8 cellular contexts compared by ENCODE assay signal in genomic region chr1:120941836-120942222, GRCh38. TPM values are rescaled to one million over a fixed set of nuclear protein-coding genes. Genes with fewer than 3 reads are reported as not detected.
DNase-seq lines count a peak whose midpoint lies in the region; ATAC-seq, FAIRE-seq and TF ChIP-seq lines count a peak whose summit lies in the region.
"Not testable (repeated sequence)": the region's sequence is repeated elsewhere in the genome, so short reads cannot be mapped to it uniquely, and the experiment has no call there.

No MANE protein-coding gene starts in this region.

- H3K4me1 Mint-ChIP-seq in Calu3 (ENCODE audit: low read depth, unreplicated experiment) (peaks cover 26% of the 10 kb centered on the region), osteocyte (ENCODE audit: unreplicated experiment) (peaks cover 13% of the 10 kb centered on the region)
- peaks cover 30% of the 10 kb centered on the region for H3K4me1 Mint-ChIP-seq in activated CD4-positive, alpha-beta T cell treated with anti-CD3 and anti-CD28 coated beads, Interleukin-2, amount 10 ng/mL, durations not matched to agents 7 days and 5 days

- H3K36me3 ChIP-seq in Karpas-422 (ENCODE audit: insufficient read depth, low read length); HepG2 (replicated peaks in 1 of 2; ENCODE audit: control insufficient read depth in 1 of 2, insufficient read depth in 2 of 2, low read length in 2 of 2); thyroid gland: not testable (repeated sequence)

- H3K27ac Mint-ChIP-seq in Calu3 (ENCODE audit: unreplicated experiment): peak overlapping the region; percentile 96
- peak overlapping the region; percentile 97 for H3K27ac Mint-ChIP-seq in activated CD4-positive, alpha-beta T cell treated with anti-CD3 and anti-CD28 coated beads, Interleukin-2, amount 10 ng/mL, durations not matched to agents 7 days and 5 days
- H3K27ac Mint-ChIP-seq in osteocyte (ENCODE audit: unreplicated experiment): peak overlapping the region; percentile 96

- intact Hi-C loops in Calu3 (cut with micrococcal nuclease; ENCODE audit: unreplicated experiment); HepG2 (cut with micrococcal nuclease; ENCODE audit: unreplicated experiment); thyroid gland (cut with DNase I): not testable (repeated sequence)

- BruUV-seq in Calu3 (replicated peaks; lab: Mats Ljungman, UMichigan); HepG2 (replicated peaks; lab: Mats Ljungman, UMichigan): not testable (repeated sequence)

- peak overlapping the region; percentile 58; the same call in 1 of the 2 replicates for H3K4me3 ChIP-seq in Karpas-422 (ENCODE audit: low read length)
- H3K4me3 ChIP-seq in astrocyte of the cerebellum (ENCODE audit: low read depth, low read length): peak overlapping the region; percentile 46
- peak overlapping the region in 2 of 3 experiments; percentile 46 to 49; a peak in 3 of 6 replicates for H3K4me3 ChIP-seq in HepG2 (replicated peaks in 1 of 3; ENCODE audit: insufficient read depth in 1 of 3, low read depth in 2 of 3, low read length in 3 of 3)
- H3K4me3 ChIP-seq in thyroid gland (replicated peaks in 1 of 3): not testable (repeated sequence)

- POLR2A ChIA-PET in activated CD4-positive, alpha-beta T cell treated with anti-CD3 and anti-CD28 coated beads, Interleukin-2, amount 10 ng/mL, durations not matched to agents 7 days and 5 days (lab: Charles Lee): interaction anchor here (1.0 kb wide), 1 partner anchor 91 kb away, joined by 3 read pairs; no protein-coding TSS in a partner anchor
- POLR2A ChIA-PET in HepG2 (lab: Yijun Ruan, JAX): interaction anchor here (1.0 kb wide), 1 partner anchor 91 kb away, joined by 3 read pairs; no protein-coding TSS in a partner anchor

- TF ChIP-seq RAD21 in HepG2 (CRISPR knock-in tag; IDR thresholded peaks at IDR 0.05): not testable (repeated sequence)

- H3K9me2 ChIP-seq in Karpas-422 (replicated peaks; ENCODE audit: insufficient read depth, low read length): not testable (repeated sequence)

- H3K9ac ChIP-seq in Karpas-422 (ENCODE audit: low read length): peak overlapping the region; percentile 60
- not testable (repeated sequence) for H3K9ac ChIP-seq in HepG2 (ENCODE audit: insufficient read depth, low read depth, low read length)

- 9% methylated on average over 12 of the region's 12 CpGs for WGBS in HepG2 (ENCODE audit: low lambda C conversion rate)
- WGBS in thyroid gland, 2 donors: 15 to 24% methylated on average over 7 to 12 of the region's 12 CpGs

- H3K4me3 Mint-ChIP-seq in Calu3 (ENCODE audit: low read depth, unreplicated experiment): peak overlapping the region; percentile 85
- peak overlapping the region; percentile 73 for H3K4me3 Mint-ChIP-seq in activated CD4-positive, alpha-beta T cell treated with anti-CD3 and anti-CD28 coated beads, Interleukin-2, amount 10 ng/mL, durations not matched to agents 7 days and 5 days
- peak overlapping the region; percentile 85 for H3K4me3 Mint-ChIP-seq in osteocyte (ENCODE audit: unreplicated experiment)

- H3K27me3 Mint-ChIP-seq in Calu3 (ENCODE audit: unreplicated experiment); activated CD4-positive, alpha-beta T cell treated with anti-CD3 and anti-CD28 coated beads, Interleukin-2, amount 10 ng/mL, durations not matched to agents 7 days and 5 days; osteocyte (ENCODE audit: unreplicated experiment): not testable (repeated sequence)

- TF ChIP-seq CTCF in Calu3 (IDR thresholded peaks at IDR 0.05; ENCODE audit: unreplicated experiment); astrocyte of the cerebellum (IDR thresholded peaks at IDR 0.05; ENCODE audit: low read depth, low read length, missing control alignments); HepG2 (CRISPR knock-in tag; IDR thresholded peaks at IDR 0.05); osteocyte (IDR thresholded peaks at IDR 0.05); thyroid gland (IDR thresholded peaks at IDR 0.05): not testable (repeated sequence)

- not testable (repeated sequence) for DNase-seq in Calu3; Karpas-422; activated CD4-positive, alpha-beta T cell treated with anti-CD3 and anti-CD28 coated beads, Interleukin-2, amount 10 ng/mL, durations not matched to agents 7 days and 5 days; astrocyte of the cerebellum (ENCODE audit: low read depth); epithelial cell of prostate (ENCODE audit: low read depth, low spot score); HepG2 (ENCODE audit: low spot score); osteocyte (ENCODE audit: extremely low spot score, unreplicated experiment); thyroid gland

- H4K20me1 ChIP-seq in Karpas-422 (ENCODE audit: insufficient read depth, low read depth, low read length); HepG2 (ENCODE audit: insufficient read depth, low read length): not testable (repeated sequence)

- not testable (repeated sequence) for H3K4me1 ChIP-seq in Karpas-422 (ENCODE audit: low read length); HepG2 (ENCODE audit: insufficient read depth, low read length); thyroid gland

- H3K9me3 Mint-ChIP-seq in Calu3 (ENCODE audit: low read depth, unreplicated experiment); activated CD4-positive, alpha-beta T cell treated with anti-CD3 and anti-CD28 coated beads, Interleukin-2, amount 10 ng/mL, durations not matched to agents 7 days and 5 days; osteocyte (ENCODE audit: unreplicated experiment): not testable (repeated sequence)

- FAIRE-seq in HepG2 (lab: Jason Lieb, UNC): not testable (repeated sequence)

- not testable (repeated sequence) for TF ChIP-seq EP300 in HepG2 (IDR thresholded peaks at IDR 0.05; ENCODE audit: low read depth in 2 of 2, low read length in 2 of 2); HepG2 (CRISPR knock-in tag; IDR thresholded peaks at IDR 0.05; ENCODE audit: borderline replicate concordance)

- H3K27ac ChIP-seq in Karpas-422 (ENCODE audit: low read length); HepG2 (ENCODE audit: extremely low read length, insufficient read depth, low read length): not testable (repeated sequence)
- peak overlapping the region; percentile 33 for H3K27ac ChIP-seq in epithelial cell of prostate
- H3K27ac ChIP-seq in thyroid gland: peak overlapping the region; percentile 58 to 94 (median 83)

- H3K36me3 Mint-ChIP-seq in Calu3 (ENCODE audit: insufficient read depth, unreplicated experiment): peaks cover 10% of the 10 kb centered on the region
- H3K36me3 Mint-ChIP-seq in activated CD4-positive, alpha-beta T cell treated with anti-CD3 and anti-CD28 coated beads, Interleukin-2, amount 10 ng/mL, durations not matched to agents 7 days and 5 days (ENCODE audit: low read depth); osteocyte (ENCODE audit: unreplicated experiment): not testable (repeated sequence)

- H3K9me3 ChIP-seq in Karpas-422 (ENCODE audit: low read length); HepG2 (ENCODE audit: low read length); thyroid gland: not testable (repeated sequence)

- not testable (repeated sequence) for ATAC-seq in HepG2

- not testable (repeated sequence) for H3K79me2 ChIP-seq in Karpas-422 (ENCODE audit: low read length); HepG2 (ENCODE audit: insufficient read depth, low read length)

- peak overlapping the region; percentile 71 for H3K4me2 ChIP-seq in Karpas-422 (ENCODE audit: low read depth, low read length, poor library complexity, severe bottlenecking)
- H3K4me2 ChIP-seq in HepG2 (ENCODE audit: low read depth, low read length): peak overlapping the region; percentile 72

- H2AFZ ChIP-seq in Karpas-422 (ENCODE audit: low read length): peak overlapping the region; percentile 62; the same call in 1 of the 2 replicates
- not testable (repeated sequence) for H2AFZ ChIP-seq in HepG2 (ENCODE audit: low read length)

- TF ChIP-seq POLR2A in HepG2 (IDR thresholded peaks at IDR 0.05; ENCODE audit: insufficient read depth in 1 of 2, low read depth in 2 of 2, low read length in 2 of 2); thyroid gland (IDR thresholded peaks at IDR 0.05): not testable (repeated sequence)

- in situ Hi-C loops in astrocyte of the cerebellum (cut with HindIII; ENCODE audit: low sequenced_read_pairs); HepG2 (cut with HindIII; ENCODE audit: extremely low pct_ligation_motif_present, low pct_unique_long_range_greater_than_20kb): not testable (repeated sequence)

- not testable (repeated sequence) for H3K27me3 ChIP-seq in Karpas-422 (ENCODE audit: low read length); HepG2 (ENCODE audit: control insufficient read depth in 1 of 2, insufficient read depth in 2 of 2, low read length in 2 of 2); thyroid gland

- CTCF ChIA-PET in Calu3 (lab: Charles Lee); activated CD4-positive, alpha-beta T cell treated with anti-CD3 and anti-CD28 coated beads, Interleukin-2, amount 10 ng/mL, durations not matched to agents 7 days and 5 days (lab: Charles Lee); HepG2 (lab: Yijun Ruan, JAX; ENCODE audit: low intra/inter-chr PET ratio, low total read pairs): not testable (repeated sequence)

RNA-seq across cellular contexts. Expression of gene PPIAL4A, which starts 52.3 kb away (rescaled TPM):
- total RNA-seq in Calu3 (2022): not detected in 2 replicates
- total RNA-seq in Karpas-422 (2014; rRNA removed; shearing (Covaris generic); ENCODE audit: low replicate concordance): not detected in 2 replicates
- total RNA-seq in activated CD4-positive, alpha-beta T cell treated with anti-CD3 and anti-CD28 coated beads, Interleukin-2, amount 10 ng/mL, durations not matched to agents 7 days and 5 days: not detected
- not detected in 2 replicates for total RNA-seq in HepG2 (2016; rRNA removed; fragmentation: Illumina TruSeq; extraction: Trizol)
- total RNA-seq in HepG2 (2016; cell fraction: cytosol; rRNA removed; fragmentation: Illumina TruSeq; extraction: Trizol; ENCODE audit: low read depth): not detected in 2 replicates
- total RNA-seq in HepG2 (2016; cell fraction: insoluble cytoplasmic fraction; rRNA removed; fragmentation: Illumina TruSeq; extraction: Trizol): not detected in 2 replicates
- total RNA-seq in HepG2 (2016; cell fraction: membrane; rRNA removed; fragmentation: Illumina TruSeq; extraction: Trizol): not detected in 2 replicates
- not detected in 2 replicates for total RNA-seq in HepG2 (2016; cell fraction: nucleus; rRNA removed; fragmentation: Illumina TruSeq; extraction: Trizol)
- not detected in 2 replicates for polyA plus RNA-seq in HepG2 (2011; rRNA removed)
- not detected in 2 replicates for polyA plus RNA-seq in HepG2 (2011; cell fraction: cytosol; rRNA removed)
- polyA plus RNA-seq in HepG2 (2011; cell fraction: nucleus; rRNA removed): not detected in 2 replicates
- not detected in 2 replicates for polyA plus RNA-seq in HepG2 (2012)
- polyA plus RNA-seq in HepG2 (2016; cell fraction: cytosol; fragmentation: Illumina TruSeq; extraction: Trizol; ENCODE audit: low read depth): not detected in 2 replicates
- polyA plus RNA-seq in HepG2 (2016; cell fraction: insoluble cytoplasmic fraction; fragmentation: Illumina TruSeq; extraction: Trizol; ENCODE audit: low read depth): not detected in 2 replicates
- not detected in 2 replicates for polyA plus RNA-seq in HepG2 (2016; cell fraction: membrane; fragmentation: Illumina TruSeq; extraction: Trizol; ENCODE audit: low read depth)
- not detected in 2 replicates for polyA plus RNA-seq in HepG2 (2016; cell fraction: nucleus; fragmentation: Illumina TruSeq; extraction: Trizol; ENCODE audit: insufficient read depth, low read depth)
- polyA minus RNA-seq in HepG2 (2011; rRNA and poly(A)+ RNA removed; ENCODE audit: low replicate concordance): not detected in 2 replicates
- not detected in 2 replicates for polyA minus RNA-seq in HepG2 (2011; cell fraction: cytosol; rRNA and poly(A)+ RNA removed)
- not detected in 2 replicates for polyA minus RNA-seq in HepG2 (2011; cell fraction: nucleus; rRNA and poly(A)+ RNA removed)
- not detected in 2 replicates for total RNA-seq in osteocyte
- total RNA-seq in thyroid gland: not detected
